ENCODE assay signal across 14 cellular contexts in the genomic region with DNA sequence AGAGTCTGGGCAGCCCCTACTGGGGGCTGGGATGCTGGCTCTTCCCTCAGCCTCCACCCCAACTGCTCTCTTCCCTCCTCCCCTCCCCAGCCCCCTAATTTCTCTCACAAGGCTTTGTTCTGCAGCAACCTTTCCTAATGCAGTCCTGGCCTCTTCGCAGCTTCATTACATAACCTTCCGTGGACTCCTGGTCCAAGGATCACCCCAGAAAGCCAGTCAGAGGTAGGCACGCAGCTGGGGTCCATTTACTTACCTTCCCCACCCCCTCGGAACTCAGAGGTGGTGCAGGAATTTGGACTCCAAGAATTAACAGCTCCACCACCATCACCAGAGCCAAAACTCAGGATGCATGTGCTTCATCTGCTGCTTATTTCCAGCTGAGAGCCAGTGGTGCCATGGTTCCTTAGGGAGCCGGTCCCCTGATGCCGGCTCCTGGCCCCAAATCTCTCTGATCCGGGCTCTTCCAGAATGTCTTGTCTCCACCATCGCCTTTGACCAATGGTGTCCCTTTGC. TPM values are rescaled to one million over a fixed set of nuclear protein-coding genes. Genes with fewer than 3 reads are reported as not detected.
DNase-seq lines count a peak whose midpoint lies in the region; TF ChIP-seq lines count a peak whose summit lies in the region.
"Had no signal": no experiment of that assay in that cellular context is flagged by ENCODE, and none has a peak within 500 bp of the region (broad histone marks: within the 10 kb centered on the region; RNA-seq: fewer than 3 reads in every experiment).

No MANE protein-coding gene starts in this region.

- TF ChIP-seq POLR2A in testis (IDR thresholded peaks at IDR 0.05): no peak

- H3K27me3 ChIP-seq in layer of hippocampus (ENCODE audit: control insufficient read depth, insufficient read depth, low read length) (no peaks in the 10 kb centered on the region), osteoblast (ENCODE audit: insufficient read depth, low read length) (peaks cover 22% of the 10 kb centered on the region), testis (no peaks in the 10 kb centered on the region)

- H3K36me3 ChIP-seq in osteoblast (ENCODE audit: insufficient read depth, low read length) (no peaks in the 10 kb centered on the region), testis (ENCODE audit: low read depth, missing control alignments) (no peaks in the 10 kb centered on the region)

- no peaks in the 10 kb centered on the region for H3K4me1 Mint-ChIP-seq in type B pancreatic cell (ENCODE audit: unreplicated experiment)
- H3K4me1 Mint-ChIP-seq: B cell had no signal

- WGBS in testis, 2 donors: 94 to 96% methylated on average over 8 of the region's 8 CpGs

- no peaks in the 10 kb centered on the region for H3K4me1 ChIP-seq in osteoblast (ENCODE audit: insufficient read depth, low read length)
- no peaks in the 10 kb centered on the region for H3K4me1 ChIP-seq in testis

- no peak overlapping the region for H2AFZ ChIP-seq in osteoblast (ENCODE audit: low read length)

- peaks cover 28% of the 10 kb centered on the region for H3K27me3 Mint-ChIP-seq in type B pancreatic cell

- no peak overlapping the region for H3K4me3 ChIP-seq in osteoblast (ENCODE audit: insufficient read depth, low read length)
- H3K4me3 ChIP-seq in testis: no peak overlapping the region
- H3K4me3 ChIP-seq: GM12878 had no signal

- no peak overlapping the region for H3K4me3 Mint-ChIP-seq in type B pancreatic cell
- H3K4me3 Mint-ChIP-seq: B cell; CD4-positive, alpha-beta T cell; H9 had no signal

- no peak overlapping the region for H3K4me2 ChIP-seq in osteoblast (ENCODE audit: insufficient read depth, low read length)

- peak in 1 of 61 donors; percentile 13 for DNase-seq in caudate nucleus (lab: John Stamatoyannopoulos, UW)
- DNase-seq in osteoblast (ENCODE audit: insufficient read length, low spot score, missing footprints): peak; percentile 17
- DNase-seq in testis: no peak
- no peak for DNase-seq in activated effector memory CD4-positive, alpha-beta T cell treated with anti-CD3 and anti-CD28 coated beads, Interleukin-2, amount 50 U/mL, for 16 hours
- DNase-seq in type B pancreatic cell (ENCODE audit: extremely low spot score, unreplicated experiment): no peak
- DNase-seq: CD4-positive, alpha-beta T cell; DMS79; GOT3; H9; IMR-90 had no signal

- no peaks in the 10 kb centered on the region for H3K79me2 ChIP-seq in osteoblast (ENCODE audit: insufficient read depth, low read length)

- no peaks in the 10 kb centered on the region for H3K9me3 Mint-ChIP-seq in type B pancreatic cell
- H3K9me3 Mint-ChIP-seq: CD4-positive, alpha-beta T cell; H9 had no signal

- H3K9me3 ChIP-seq in osteoblast (ENCODE audit: low read depth, low read length) (no peaks in the 10 kb centered on the region), testis (no peaks in the 10 kb centered on the region)

- no peak for TF ChIP-seq CTCF in osteoblast (IDR thresholded peaks at IDR 0.05; ENCODE audit: extremely low read depth, low read depth, low read length)
- TF ChIP-seq CTCF in testis (IDR thresholded peaks at IDR 0.05): no peak
- no peak for TF ChIP-seq CTCF in type B pancreatic cell (conservative IDR thresholded peaks at IDR 0.05)

- H3K27ac Mint-ChIP-seq in type B pancreatic cell: no peak overlapping the region
- H3K27ac Mint-ChIP-seq: B cell; CD4-positive, alpha-beta T cell; H9 had no signal

- peak overlapping the region; percentile 56 for H3K27ac ChIP-seq in caudate nucleus (ENCODE audit: low read depth, low read length)
- H3K27ac ChIP-seq in layer of hippocampus (ENCODE audit: low read depth, low read length): peak overlapping the region; percentile 30
- no peak overlapping the region for H3K27ac ChIP-seq in osteoblast (ENCODE audit: low read depth, low read length)
- H3K27ac ChIP-seq in temporal lobe (ENCODE audit: low read depth, low read length): peak overlapping the region; percentile 48
- no peak overlapping the region for H3K27ac ChIP-seq in testis

- intact Hi-C loops in testis (cut with DNase I; ENCODE audit: low total_unique reads): no loop called here

- H4K20me1 ChIP-seq in osteoblast (ENCODE audit: insufficient read depth, low read length): no peaks in the 10 kb centered on the region

- H3K36me3 Mint-ChIP-seq in type B pancreatic cell: no peaks in the 10 kb centered on the region

RNA-seq across cellular contexts. Expression of gene MAPT, which starts 40.9 kb away (rescaled TPM):
- 0.29 and 0.36 TPM in 2 replicates for total RNA-seq in osteoblast
- total RNA-seq in temporal lobe: 154 TPM
- total RNA-seq in testis: 1 to 10 TPM; 5.0 to 6.1 TPM
- 100 TPM for polyA plus RNA-seq in testis (ENCODE audit: insufficient read depth, low read depth, low replicate concordance)
- total RNA-seq in type B pancreatic cell (ENCODE audit: low replicate concordance): 3.5 and 4.5 TPM in 2 replicates

Comparison
In these comparisons a context has a peak if more than half of its experiments do, and no peak if none do; other contexts are left out.
1. H3K27ac ChIP-seq: peak in caudate nucleus (single experiment), layer of hippocampus (single experiment) and temporal lobe (single experiment); none in osteoblast (single experiment) and testis (0 of 2).
2. RNA of gene MAPT, which starts 40.9 kb away (total RNA-seq): 154 TPM in temporal lobe (single experiment); 5.0 to 6.1 TPM in testis, 3.5 to 4.5 TPM in type B pancreatic cell and 0.29 to 0.36 TPM in osteoblast; every median in the first group is over 10 times any median in the second.